Comparison of ENCODE assay signal across 8 cellular contexts in genomic region chr16:3182608-3183444, GRCh38. TPM values are rescaled to one million over a fixed set of nuclear protein-coding genes. Genes with fewer than 3 reads are reported as not detected.
A peak's percentile ranks its signal among the peaks of the same experiment; 100 is the strongest.
DNase-seq lines count a peak whose midpoint lies in the region; ATAC-seq, FAIRE-seq and TF ChIP-seq lines count a peak whose summit lies in the region.

No MANE protein-coding gene starts in this region.

- H3K27me3 Mint-ChIP-seq in T-cell: peaks cover 72 to 84% of the 10 kb centered on the region in 2 donors

- peak; percentile 23 to 43; a peak in 4 of 5 replicates for TF ChIP-seq RAD21 in A549 (conservative IDR thresholded peaks at IDR 0.05 in 1 of 2, IDR thresholded peaks at IDR 0.05 in 1 of 2)

- WGBS in A549 (ENCODE audit: missing lambda C conversion rate): 1% methylated on average over 50 of the region's 72 CpGs

- POLR2A ChIA-PET in A549 (lab: Yijun Ruan, JAX): interaction anchor here (0.9 to 1.2 kb wide), 4 partner anchors 9 to 275 kb away, joined by 3 to 7 read pairs (median 4); no protein-coding TSS in a partner anchor
- POLR2A ChIA-PET in T-cell (lab: Charles Lee): interaction anchor here in 1 of 2 donors (0.6 kb wide), 1 partner anchor 327 kb away, joined by 4 read pairs; no protein-coding TSS in a partner anchor

- H3K4me1 ChIP-seq in A549 (peaks cover 4% of the 10 kb centered on the region; the same call in 1 of the 3 replicates), lower lobe of right lung (peaks cover 15% of the 10 kb centered on the region), upper lobe of right lung (peaks cover 11% of the 10 kb centered on the region)

- TF ChIP-seq POLR2A in A549 (IDR thresholded peaks at IDR 0.05; ENCODE audit: low read length): no peak

- ATAC-seq in A549 (peak; percentile 69 to 73), T-cell (replicated peaks in 1 of 4) (peak; percentile 47 to 65 (median 55)), lower lobe of right lung (peak; percentile 76 to 84), upper lobe of right lung (peak; percentile 80), GM19328 (IDR thresholded peaks at IDR 0.05; ENCODE audit: unreplicated experiment) (no peak)

- H3K36me3 Mint-ChIP-seq in T-cell: peaks cover 4% of the 10 kb centered on the region

- in situ Hi-C loops in GM13976 (cut with MboI; ENCODE audit: low sequenced_read_pairs, unreplicated experiment): no loop called here

- H3K4me1 Mint-ChIP-seq in T-cell: peaks cover 26 to 50% (median 34%) of the 10 kb centered on the region in 3 donors

- peaks cover 96% of the 10 kb centered on the region for H3K27me3 ChIP-seq in lower lobe of right lung (ENCODE audit: low read depth)
- H3K27me3 ChIP-seq in upper lobe of right lung: peaks cover 98% of the 10 kb centered on the region

- H3K9me3 ChIP-seq in A549: no peaks in the 10 kb centered on the region
- no peaks in the 10 kb centered on the region for H3K9me3 ChIP-seq in lower lobe of right lung
- H3K9me3 ChIP-seq in upper lobe of right lung: no peaks in the 10 kb centered on the region

- FAIRE-seq in A549 (lab: Jason Lieb, UNC): no peak

- CTCF ChIA-PET in A549 (lab: Yijun Ruan, JAX) (interaction anchor here (0.6 to 4.2 kb wide), 20 partner anchors 9 to 318 kb away, joined by 3 to 22 read pairs (median 4); partner anchors contain the start of genes CLUAP1 and ZNF213), T-cell (lab: Charles Lee) (interaction anchor here (0.6 to 1.0 kb wide), 4 partner anchors 11 to 438 kb away, joined by 3 to 6 read pairs (median 3); no protein-coding TSS in a partner anchor)

- intact Hi-C loops in lower lobe of right lung (cut with DNase I): no loop called here
- intact Hi-C loops in upper lobe of right lung (cut with DNase I): no loop called here

- H3K4me3 ChIP-seq in A549 (peak overlapping the region; percentile 66), coronary artery (peak overlapping the region; percentile 64), lower lobe of right lung (peak overlapping the region; percentile 42), upper lobe of right lung (peak overlapping the region; percentile 31)

- H3K9me3 Mint-ChIP-seq in T-cell: peaks cover 0 to 3% (median 0%) of the 10 kb centered on the region in 3 donors

- peak overlapping the region; percentile 90 for H3K4me2 ChIP-seq in A549

- TF ChIP-seq CTCF in A549 (IDR thresholded peaks at IDR 0.05) (no peak; the same call in 2 of the 3 replicates), GM13976 (IDR thresholded peaks at IDR 0.05; ENCODE audit: borderline replicate concordance, control extremely low read depth, extremely low read depth, insufficient read depth, missing control alignments) (no peak), coronary artery (IDR thresholded peaks at IDR 0.05) (no peak), lower lobe of right lung (IDR thresholded peaks at IDR 0.05) (peak; percentile 36), upper lobe of right lung (IDR thresholded peaks at IDR 0.05) (peak; percentile 30)

- H3K27ac ChIP-seq in A549 (peak overlapping the region; percentile 65 to 80), coronary artery (no peak overlapping the region), lower lobe of right lung (no peak overlapping the region), upper lobe of right lung (no peak overlapping the region)

- DNase-seq in A549 (ENCODE audit: low read depth in 1 of 2, low spot score in 1 of 2) (peak; percentile 67 to 88), GM13976 (ENCODE audit: low spot score) (peak; percentile 65), T-cell (peak in 13 of 34 experiments; percentile 23 to 59 (median 40)), coronary artery (ENCODE audit: low spot score) (no peak), lower lobe of right lung (peak; percentile 68), upper lobe of right lung (no peak), NCI-H1105 (lab: John Stamatoyannopoulos, UW) (no peak)

- TF ChIP-seq EP300 in A549 (IDR thresholded peaks at IDR 0.05): no peak

- peak overlapping the region in 1 of 2 donors; percentile 39 for H3K27ac Mint-ChIP-seq in T-cell

- H3K36me3 ChIP-seq in lower lobe of right lung: no peaks in the 10 kb centered on the region
- no peaks in the 10 kb centered on the region for H3K36me3 ChIP-seq in upper lobe of right lung

- peak overlapping the region; percentile 64 to 79 (median 70) for H3K4me3 Mint-ChIP-seq in T-cell

TF ChIP-seq in A549, 52 proteins besides CTCF, POLR2A, EP300 and RAD21 (continues in another document):
- TF ChIP-seq BHLHE40 (IDR thresholded peaks at IDR 0.05; ENCODE audit: low read depth, low read length) (no peak), CHD2 (IDR thresholded peaks at IDR 0.05; ENCODE audit: low read length, partially characterized antibody) (no peak), BCL3 (IDR thresholded peaks at IDR 0.05) (no peak), MAX (IDR thresholded peaks at IDR 0.05) (peak; percentile 52; the same call in 1 of the 2 replicates), EHMT2 (IDR thresholded peaks at IDR 0.05; ENCODE audit: low read depth) (no peak), KDM5A (IDR thresholded peaks at IDR 0.05) (no peak), FOSB (CRISPR knock-in tag; IDR thresholded peaks at IDR 0.05) (no peak), JUN (IDR thresholded peaks at IDR 0.05) (peak in 1 of 2 experiments; percentile 54; a peak in 2 of 5 replicates), MAZ (IDR thresholded peaks at IDR 0.05; ENCODE audit: borderline replicate concordance, low read depth, low read length) (no peak), SREBF2 (IDR thresholded peaks at IDR 0.05) (peak; percentile 87), PHF8 (IDR thresholded peaks at IDR 0.05; ENCODE audit: borderline replicate concordance, low read depth) (peak; percentile 10; the same call in 1 of the 2 replicates), NPAS2 (CRISPR knock-in tag; IDR thresholded peaks at IDR 0.05; ENCODE audit: borderline replicate concordance) (no peak), E2F6 (IDR thresholded peaks at IDR 0.05; ENCODE audit: borderline replicate concordance, low read depth) (peak; percentile 69; the same call in 1 of the 2 replicates), SMC3 (IDR thresholded peaks at IDR 0.05) (no peak), HMGXB4 (CRISPR knock-in tag; IDR thresholded peaks at IDR 0.05; ENCODE audit: borderline replicate concordance) (peak; percentile 94; the same call in 1 of the 2 replicates), TFCP2L1 (CRISPR knock-in tag; IDR thresholded peaks at IDR 0.05) (no peak)

RNA-seq across cellular contexts. Expression of gene OR1F1, which starts 5.2 kb away (rescaled TPM):
- polyA plus RNA-seq in A549 (2011; rRNA removed) (1.3 and 1.6 TPM in 2 replicates), A549 (2017; fragmentation: RNase III; extraction: RNeasy Plus Mini Kit Qiagen cat#74134 plus additional on column Dnase treatment) (0.20 to 0.34 TPM (median 0.31 TPM) in 3 replicates)
- 0.63 and 1.1 TPM in 2 replicates for polyA plus RNA-seq in A549 (2012; cell fraction: cytosol; rRNA removed)
- polyA plus RNA-seq in A549 (2012; cell fraction: nucleus; rRNA removed): 1.1 and 1.3 TPM in 2 replicates
- 3.2 and 4.6 TPM in 2 replicates for polyA minus RNA-seq in A549 (2011; rRNA and poly(A)+ RNA removed)
- total RNA-seq in T-cell (not detected), lower lobe of right lung (not detected), upper lobe of right lung (not detected)

RNA-seq across cellular contexts. Expression of gene ZNF213, which starts 48.0 kb away (rescaled TPM):
- 0.72 and 1.8 TPM in 2 replicates for polyA plus RNA-seq in A549 (2011; rRNA removed)
- polyA plus RNA-seq in A549 (2012; cell fraction: cytosol; rRNA removed): 0.79 and 1.8 TPM in 2 replicates
- polyA plus RNA-seq in A549 (2012; cell fraction: nucleus; rRNA removed): 2.2 and 2.3 TPM in 2 replicates
- polyA plus RNA-seq in A549 (2017; fragmentation: RNase III; extraction: RNeasy Plus Mini Kit Qiagen cat#74134 plus additional on column Dnase treatment): 5.9 to 6.2 TPM (median 6.1 TPM) in 3 replicates
- 2.4 and 3.4 TPM in 2 replicates for polyA minus RNA-seq in A549 (2011; rRNA and poly(A)+ RNA removed)
- total RNA-seq in T-cell: 10 to 100 TPM in 3 of 5 donors, 1 to 10 TPM in 2; 3.1 to 16.9 (median 12.8) TPM
- total RNA-seq in lower lobe of right lung: 10.2 TPM
- total RNA-seq in upper lobe of right lung: 9.1 TPM

RNA-seq across cellular contexts. Expression of gene ZNF200, which starts 52.1 kb away (rescaled TPM):
- polyA plus RNA-seq in A549 (2011; rRNA removed): 7.4 and 7.5 TPM in 2 replicates
- polyA plus RNA-seq in A549 (2012; cell fraction: cytosol; rRNA removed): 2.7 and 3.4 TPM in 2 replicates
- polyA plus RNA-seq in A549 (2012; cell fraction: nucleus; rRNA removed): 3.5 and 4.2 TPM in 2 replicates
- polyA plus RNA-seq in A549 (2017; fragmentation: RNase III; extraction: RNeasy Plus Mini Kit Qiagen cat#74134 plus additional on column Dnase treatment): 6.5 to 6.9 TPM (median 6.7 TPM) in 3 replicates
- 7.5 and 8.6 TPM in 2 replicates for polyA minus RNA-seq in A549 (2011; rRNA and poly(A)+ RNA removed)
- total RNA-seq in T-cell: 10 to 100 TPM in 3 of 5 donors, 1 to 10 TPM in 2; 7.6 to 21.3 (median 20.1) TPM
- 12.0 TPM for total RNA-seq in lower lobe of right lung
- 7.4 TPM for total RNA-seq in upper lobe of right lung

Comparison
In these comparisons a context has a peak if more than half of its experiments do, and no peak if none do; other contexts are left out.
1. DNase-seq: peak in A549 (2 of 2), GM13976 (single experiment) and lower lobe of right lung (single experiment); none in coronary artery (single experiment), upper lobe of right lung (single experiment) and NCI-H1105 (single experiment).
2. H3K27ac ChIP-seq: peak in A549 (2 of 2); none in coronary artery (0 of 2), lower lobe of right lung (single experiment) and upper lobe of right lung (single experiment).
3. CTCF ChIP-seq: peak in lower lobe of right lung (single experiment) and upper lobe of right lung (single experiment); none in A549 (single experiment), GM13976 (single experiment) and coronary artery (single experiment).
4. Peak in every context shown above with its lines, with median percentiles within 50 percentile points of each other: H3K4me3 ChIP-seq.